Comparison of ENCODE assay signal across 13 cellular contexts in the genomic region with DNA sequence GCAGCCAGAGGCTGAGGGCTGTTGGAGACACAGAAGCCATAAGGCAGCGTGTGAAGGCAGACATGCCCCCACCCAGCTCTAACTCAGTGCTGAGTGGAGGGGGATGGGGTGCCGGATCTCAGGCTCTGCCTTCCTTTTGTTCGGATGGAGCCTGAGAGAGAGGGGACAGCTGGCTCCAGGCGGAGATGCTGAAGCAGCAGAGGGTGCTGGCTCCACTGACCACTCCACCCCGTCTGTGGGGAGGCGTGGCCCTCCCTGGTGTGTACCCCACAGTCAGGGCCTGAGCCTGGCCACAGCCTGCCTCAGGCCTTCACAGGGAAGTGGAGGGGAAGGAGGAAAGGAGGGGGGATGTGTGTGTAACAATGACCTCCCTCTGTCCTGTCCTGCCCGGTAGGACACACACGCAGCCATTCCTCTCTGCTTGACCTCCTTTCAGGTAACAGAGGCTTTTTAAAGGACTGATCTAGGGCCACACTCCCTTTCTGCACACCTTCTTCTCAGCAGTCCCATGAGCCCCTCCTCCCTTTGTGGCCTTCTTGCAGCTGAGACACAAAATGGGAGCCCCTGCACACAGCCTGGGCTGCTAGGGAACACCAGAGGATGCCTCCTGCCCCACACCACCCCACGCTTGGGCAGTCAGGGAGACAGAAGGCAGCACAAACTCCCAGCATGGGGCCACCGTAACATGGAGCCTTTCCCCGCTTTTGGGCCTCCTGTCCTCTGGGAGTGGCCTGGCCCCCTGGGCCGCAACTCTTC. TPM values are rescaled to one million over a fixed set of nuclear protein-coding genes. Genes with fewer than 3 reads are reported as not detected.
DNase-seq lines count a peak whose midpoint lies in the region; ATAC-seq and TF ChIP-seq lines count a peak whose summit lies in the region.
"Had no signal": no experiment of that assay in that cellular context is flagged by ENCODE, and none has a peak within 500 bp of the region (broad histone marks: within the 10 kb centered on the region; RNA-seq: fewer than 3 reads in every experiment).

No MANE protein-coding gene starts in this region.

- no peak overlapping the region for H3K27ac Mint-ChIP-seq in activated CD8-positive, alpha-beta memory T cell treated with anti-CD3 and anti-CD28 coated beads, Interleukin-2, amount 10 ng/mL, durations not matched to agents 7 days and 5 days
- H3K27ac Mint-ChIP-seq: T-helper 1 cell treated with Interleukin-12 subunit alpha and Interleukin-12 subunit beta and Interleukin-4 antibody, amounts not matched to agents 30 μg/mL and 1 μg/mL, for 36 hours had no signal

- H3K4me1 ChIP-seq in SK-N-SH (ENCODE audit: control insufficient read depth in 1 of 2, insufficient read depth in 2 of 2, low read depth in 1 of 2, low read length in 1 of 2) (peaks cover 7 to 54% of the 10 kb centered on the region in 2 experiments; a peak in 2 of 4 replicates), ovary (ENCODE audit: insufficient read depth) (peaks cover 41% of the 10 kb centered on the region), uterus (peaks cover 9 to 30% of the 10 kb centered on the region in 2 donors)

- H3K4me3 Mint-ChIP-seq in activated CD8-positive, alpha-beta memory T cell treated with anti-CD3 and anti-CD28 coated beads, Interleukin-2, amount 10 ng/mL, durations not matched to agents 7 days and 5 days = no peak overlapping the region
- H3K4me3 Mint-ChIP-seq: T-helper 1 cell treated with Interleukin-12 subunit alpha and Interleukin-12 subunit beta and Interleukin-4 antibody, amounts not matched to agents 30 μg/mL and 1 μg/mL, for 36 hours had no signal

- no peak overlapping the region for H2AFZ ChIP-seq in SK-N-SH (ENCODE audit: low read depth)

- intact Hi-C loops in left ventricle myocardium superior (cut with micrococcal nuclease) (no loop called here), ovary (cut with DNase I) (loop anchor here in 2 of 4 donors (5.0 to 10.0 kb wide), 2 partner anchors 42 to 100 kb away; no protein-coding TSS in a partner anchor), uterus (cut with DNase I; ENCODE audit: low total_unique reads) (no loop called here)

- TF ChIP-seq EP300 in SK-N-SH (IDR thresholded peaks at IDR 0.05; ENCODE audit: borderline replicate concordance in 1 of 2, low read depth in 1 of 2, low read length in 1 of 2) (no peak), ovary (IDR thresholded peaks at IDR 0.05) (no peak)

- no peaks in the 10 kb centered on the region for H3K36me3 ChIP-seq in SK-N-SH (replicated peaks in 1 of 2; ENCODE audit: control insufficient read depth in 1 of 2, insufficient read depth in 2 of 2, low read length in 1 of 2)
- H3K36me3 ChIP-seq in ovary = no peaks in the 10 kb centered on the region
- H3K36me3 ChIP-seq in uterus = no peaks in the 10 kb centered on the region

- no peaks in the 10 kb centered on the region for H3K9me2 ChIP-seq in SK-N-SH

- H3K36me3 Mint-ChIP-seq in activated CD8-positive, alpha-beta memory T cell treated with anti-CD3 and anti-CD28 coated beads, Interleukin-2, amount 10 ng/mL, durations not matched to agents 7 days and 5 days = no peaks in the 10 kb centered on the region

- no peaks in the 10 kb centered on the region for H3K4me1 Mint-ChIP-seq in activated CD8-positive, alpha-beta memory T cell treated with anti-CD3 and anti-CD28 coated beads, Interleukin-2, amount 10 ng/mL, durations not matched to agents 7 days and 5 days

- 70% methylated on average over 6 of the region's 12 CpGs for WGBS in SK-N-SH (ENCODE audit: low lambda C conversion rate)
- WGBS in ovary, 3 donors = 44 to 54% (median 53%) methylated on average over 12 of the region's 12 CpGs

- POLR2A ChIA-PET in SK-N-SH (lab: Yijun Ruan, JAX) = no interaction called here

- TF ChIP-seq RAD21 in SK-N-SH (IDR thresholded peaks at IDR 0.05; ENCODE audit: low read length) = no peak

- H3K9me3 Mint-ChIP-seq in activated CD8-positive, alpha-beta memory T cell treated with anti-CD3 and anti-CD28 coated beads, Interleukin-2, amount 10 ng/mL, durations not matched to agents 7 days and 5 days (ENCODE audit: low read depth) = no peaks in the 10 kb centered on the region
- H3K9me3 Mint-ChIP-seq: T-helper 1 cell treated with Interleukin-12 subunit alpha and Interleukin-12 subunit beta and Interleukin-4 antibody, amounts not matched to agents 30 μg/mL and 1 μg/mL, for 36 hours had no signal

- no peak for TF ChIP-seq POLR2A in ovary (IDR thresholded peaks at IDR 0.05)
- TF ChIP-seq POLR2A in uterus (IDR thresholded peaks at IDR 0.05) = no peak

- H3K27ac ChIP-seq in SK-N-SH (ENCODE audit: low read depth in 2 of 2, low read length in 1 of 2) (no peak overlapping the region; a peak in 1 of 4 replicates), ovary (peak overlapping the region; percentile 11 to 91), uterus (peak overlapping the region; percentile 79 to 84)

- H3K79me2 ChIP-seq in SK-N-SH (ENCODE audit: insufficient read depth) = no peaks in the 10 kb centered on the region

- H4K20me1 ChIP-seq in SK-N-SH (ENCODE audit: insufficient read depth) = no peaks in the 10 kb centered on the region

- CTCF ChIA-PET in SK-N-SH (lab: Yijun Ruan, JAX) = interaction anchor here (1.7 to 43.0 kb wide), 8 partner anchors 7 to 104 kb away, joined by 6 to 1294 read pairs (median 72); partner anchors contain the start of genes RAPGEF3, RPAP3 and SLC48A1
- CTCF ChIA-PET in activated CD8-positive, alpha-beta memory T cell treated with anti-CD3 and anti-CD28 coated beads, Interleukin-2, amount 10 ng/mL, durations not matched to agents 7 days and 5 days (lab: Charles Lee) = interaction anchor here (1.0 to 5.9 kb wide), 4 partner anchors 9 to 33 kb away, joined by 3 to 39 read pairs (median 10); no protein-coding TSS in a partner anchor

- H3K4me3 ChIP-seq in SK-N-SH (ENCODE audit: low read depth in 2 of 2, low read length in 1 of 2) (no peak overlapping the region), ovary (no peak overlapping the region), uterus (no peak overlapping the region)
- H3K4me3 ChIP-seq: lung had no signal

- H3K27me3 Mint-ChIP-seq in activated CD8-positive, alpha-beta memory T cell treated with anti-CD3 and anti-CD28 coated beads, Interleukin-2, amount 10 ng/mL, durations not matched to agents 7 days and 5 days = no peaks in the 10 kb centered on the region

- H3K4me2 ChIP-seq in SK-N-SH = no peak overlapping the region

- TF ChIP-seq CTCF in SK-N-SH (IDR thresholded peaks at IDR 0.05) = no peak
- TF ChIP-seq CTCF in ovary (IDR thresholded peaks at IDR 0.05) = no peak
- no peak for TF ChIP-seq CTCF in uterus (IDR thresholded peaks at IDR 0.05)

- H3K27me3 ChIP-seq in SK-N-SH (ENCODE audit: insufficient read depth) (no peaks in the 10 kb centered on the region), ovary (no peaks in the 10 kb centered on the region), uterus (no peaks in the 10 kb centered on the region)

- no peak for ATAC-seq in SK-N-SH treated with all-trans-retinoic acid at 6 μM for 48 hours
- peak; percentile 0 for ATAC-seq in left ventricle myocardium superior
- no peak for ATAC-seq in activated CD8-positive, alpha-beta memory T cell treated with anti-CD3 and anti-CD28 coated beads, Interleukin-2, amount 10 ng/mL, durations not matched to agents 7 days and 5 days

- H3K9me3 ChIP-seq in SK-N-SH (no peaks in the 10 kb centered on the region), ovary (no peaks in the 10 kb centered on the region), uterus (no peaks in the 10 kb centered on the region)

- H3F3A ChIP-seq in SK-N-SH (replicated peaks; ENCODE audit: insufficient read depth) = no peaks in the 10 kb centered on the region

- DNase-seq in SK-N-SH (peak; percentile 27), left ventricle myocardium superior (peak; percentile 71), ovary (peak; percentile 60 to 75 (median 70)), uterus (no peak), GOT3 (lab: John Stamatoyannopoulos, UW) (no peak)
- DNase-seq in activated CD8-positive, alpha-beta memory T cell treated with anti-CD3 and anti-CD28 coated beads, Interleukin-2, amount 10 ng/mL, durations not matched to agents 7 days and 5 days = no peak
- no peak for DNase-seq in stimulated activated CD4-positive, alpha-beta T cell treated with anti-CD3 and anti-CD28 coated beads, Interleukin-4, amount 100 ng/mL, for 4 hours
- DNase-seq: ACHN, EL, NCI-H748 treated with DMSO at 0.1 percent for 48 hours had no signal

- H3K9ac ChIP-seq in SK-N-SH = no peak overlapping the region

RNA-seq across cellular contexts. Expression of gene ENDOU, which starts 9.6 kb away (rescaled TPM):
- not detected in 2 replicates for polyA plus RNA-seq in SK-N-SH (2012; rRNA removed)
- not detected in 2 replicates for polyA plus RNA-seq in SK-N-SH (2012; cell fraction: cytosol; rRNA removed)
- not detected in 2 replicates for polyA plus RNA-seq in SK-N-SH (2012; cell fraction: nucleus; rRNA removed)
- 0.30 TPM for total RNA-seq in left ventricle myocardium superior
- 1 to 10 TPM in 5 of 7 donors, under 1 TPM in 2; 0.69 to 3.6 (median 1.3) TPM for total RNA-seq in ovary
- 1 to 10 TPM; 1.4 to 1.6 TPM for polyA plus RNA-seq in ovary
- under 1 TPM in 2 of 4 donors, not detected in 2; 0.28 to 0.64 TPM for total RNA-seq in uterus
- not detected for total RNA-seq in activated CD8-positive, alpha-beta memory T cell treated with anti-CD3 and anti-CD28 coated beads, Interleukin-2, amount 10 ng/mL, durations not matched to agents 7 days and 5 days

RNA-seq across cellular contexts. Expression of gene RAPGEF3, which starts 23.8 kb away (rescaled TPM):
- polyA plus RNA-seq in SK-N-SH (2012; rRNA removed) = 0.90 and 0.93 TPM in 2 replicates
- polyA plus RNA-seq in SK-N-SH (2012; cell fraction: cytosol; rRNA removed) = 0.23 and 0.42 TPM in 2 replicates
- polyA plus RNA-seq in SK-N-SH (2012; cell fraction: nucleus; rRNA removed) = 3.8 and 4.7 TPM in 2 replicates
- total RNA-seq in left ventricle myocardium superior = 37.6 TPM
- total RNA-seq in ovary = 100 to 1,000 TPM in 3 of 7 donors, 10 to 100 TPM in 4; 50.4 to 132 (median 93.5) TPM
- polyA plus RNA-seq in ovary = 10 to 100 TPM; 16.9 to 68.4 TPM
- 100 to 1,000 TPM in 1 of 4 donors, 10 to 100 TPM in 3; 13.5 to 105 (median 48.7) TPM for total RNA-seq in uterus
- 1 to 10 TPM; 1.5 to 1.9 TPM for total RNA-seq in activated CD8-positive, alpha-beta memory T cell treated with anti-CD3 and anti-CD28 coated beads, Interleukin-2, amount 10 ng/mL, durations not matched to agents 7 days and 5 days

RNA-seq across cellular contexts. Expression of gene RPAP3, which starts 29.1 kb away (rescaled TPM):
- polyA plus RNA-seq in SK-N-SH (2012; rRNA removed) (6.7 and 9.3 TPM in 2 replicates), ovary (10 to 100 TPM; 15.6 to 18.6 TPM)
- 11.0 and 15.7 TPM in 2 replicates for polyA plus RNA-seq in SK-N-SH (2012; cell fraction: cytosol; rRNA removed)
- 2.4 and 7.6 TPM in 2 replicates for polyA plus RNA-seq in SK-N-SH (2012; cell fraction: nucleus; rRNA removed)
- total RNA-seq in left ventricle myocardium superior (19.9 TPM), ovary (10 to 100 TPM; 18.4 to 71.3 (median 41.8) TPM), uterus (10 to 100 TPM; 16.8 to 33.6 (median 22.2) TPM)
- total RNA-seq in activated CD8-positive, alpha-beta memory T cell treated with anti-CD3 and anti-CD28 coated beads, Interleukin-2, amount 10 ng/mL, durations not matched to agents 7 days and 5 days = 10 to 100 TPM; 41.3 to 51.4 TPM

RNA-seq across cellular contexts. Expression of gene SLC48A1, which starts 38.1 kb away (rescaled TPM):
- 7.3 and 8.1 TPM in 2 replicates for polyA plus RNA-seq in SK-N-SH (2012; rRNA removed)
- 4.7 and 6.8 TPM in 2 replicates for polyA plus RNA-seq in SK-N-SH (2012; cell fraction: cytosol; rRNA removed)
- polyA plus RNA-seq in SK-N-SH (2012; cell fraction: nucleus; rRNA removed) = 13.1 and 16.1 TPM in 2 replicates
- total RNA-seq in left ventricle myocardium superior = 23.7 TPM
- 100 to 1,000 TPM in 2 of 7 donors, 10 to 100 TPM in 5; 36.7 to 143 (median 98.3) TPM for total RNA-seq in ovary
- polyA plus RNA-seq in ovary = 10 to 100 TPM; 24.1 to 41.1 TPM
- total RNA-seq in uterus = 10 to 100 TPM in 3 of 4 donors, 1 to 10 TPM in 1; 1.3 to 50.5 (median 15.4) TPM
- 10 to 100 TPM; 13.9 to 18.5 TPM for total RNA-seq in activated CD8-positive, alpha-beta memory T cell treated with anti-CD3 and anti-CD28 coated beads, Interleukin-2, amount 10 ng/mL, durations not matched to agents 7 days and 5 days

Comparison
In these comparisons a context has a peak if more than half of its experiments do, and no peak if none do; other contexts are left out.
1. DNase-seq: peak in SK-N-SH (single experiment), left ventricle myocardium superior (single experiment) and ovary (5 of 5); none in uterus (0 of 2), GOT3 (single experiment), activated CD8-positive, alpha-beta memory T cell treated with anti-CD3 and anti-CD28 coated beads, Interleukin-2, amount 10 ng/mL, durations not matched to agents 7 days and 5 days (single experiment) and stimulated activated CD4-positive, alpha-beta T cell treated with anti-CD3 and anti-CD28 coated beads, Interleukin-4, amount 100 ng/mL, for 4 hours (0 of 2).
2. H3K27ac ChIP-seq: peak in ovary (2 of 2) and uterus (2 of 2); none in SK-N-SH (0 of 2).
3. RNA of gene RAPGEF3, which starts 23.8 kb away (total RNA-seq): 50.4 to 132 TPM in ovary, 13.5 to 105 TPM in uterus and 37.6 TPM in left ventricle myocardium superior (single experiment); 1.5 to 1.9 TPM in activated CD8-positive, alpha-beta memory T cell treated with anti-CD3 and anti-CD28 coated beads, Interleukin-2, amount 10 ng/mL, durations not matched to agents 7 days and 5 days; every median in the first group is over 4 times any median in the second.